16 cellular contexts compared by ENCODE assay signal in the genomic region with DNA sequence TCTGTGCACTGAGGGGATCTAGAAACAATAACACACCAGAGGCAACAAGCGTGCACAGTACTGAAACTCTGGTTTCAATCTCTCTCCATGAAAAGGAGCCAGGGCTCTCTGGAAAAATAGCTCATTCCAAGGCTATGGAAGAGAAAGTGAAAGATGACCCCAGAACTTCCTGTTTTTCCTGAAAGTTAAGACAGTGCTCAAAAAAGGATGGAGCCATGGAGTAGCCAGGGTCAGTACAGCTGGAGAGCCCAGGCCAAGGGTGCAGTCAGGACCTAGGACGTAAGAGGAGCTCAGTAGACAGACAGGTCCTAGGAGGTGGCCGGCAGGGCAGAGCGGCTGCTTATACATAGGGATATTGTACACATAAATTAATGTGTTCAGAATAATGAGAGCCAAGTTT. TPM values are rescaled to one million over a fixed set of nuclear protein-coding genes. Genes with fewer than 3 reads are reported as not detected.
"Had no signal": no experiment of that assay in that cellular context is flagged by ENCODE, and none has a peak within 500 bp of the region (broad histone marks: within the 10 kb centered on the region; RNA-seq: fewer than 3 reads in every experiment).

No MANE protein-coding gene starts in this region.

- H3K4me1 ChIP-seq: breast epithelium, esophagus squamous epithelium, foreskin keratinocyte, SJCRH30, vagina had no signal

- DNase-seq: activated CD4-positive, alpha-beta T cell treated with anti-CD3 and anti-CD28 coated beads, Interleukin-2, amount 10 ng/mL, durations not matched to agents 24 days and 14 days; activated CD8-positive, alpha-beta memory T cell treated with anti-CD3 and anti-CD28 coated beads, Interleukin-2, amount 10 ng/mL, durations not matched to agents 7 days and 5 days; activated naive CD4-positive, alpha-beta T cell treated with anti-CD3 and anti-CD28 coated beads, Interleukin-2, amount 50 U/mL, for 16 hours; esophagus squamous epithelium; foreskin keratinocyte; head of caudate nucleus; left colon; nephron progenitor cell; ovary; SJCRH30; stimulated activated CD4-positive, alpha-beta T cell treated with anti-CD3 and anti-CD28 coated beads, Interleukin-4, amount 100 ng/mL, for 4 hours had no signal

- H3K27ac ChIP-seq: breast epithelium, esophagus squamous epithelium, foreskin keratinocyte, ovary, SJCRH30, tibial nerve, vagina had no signal

- ATAC-seq: activated CD8-positive, alpha-beta memory T cell treated with anti-CD3 and anti-CD28 coated beads, Interleukin-2, amount 10 ng/mL, durations not matched to agents 7 days and 5 days; foreskin keratinocyte; left colon had no signal

- H3K27ac Mint-ChIP-seq: activated CD4-positive, alpha-beta T cell treated with anti-CD3 and anti-CD28 coated beads, Interleukin-2, amount 10 ng/mL, durations not matched to agents 24 days and 14 days; activated CD8-positive, alpha-beta memory T cell treated with anti-CD3 and anti-CD28 coated beads, Interleukin-2, amount 10 ng/mL, durations not matched to agents 7 days and 5 days; nephron progenitor cell had no signal

- H3K9me3 ChIP-seq: breast epithelium, esophagus squamous epithelium, ovary, SJCRH30, tibial nerve, vagina had no signal

- H3K27me3 ChIP-seq: breast epithelium, esophagus squamous epithelium, foreskin keratinocyte, ovary, SJCRH30, tibial nerve, vagina had no signal

- H3K4me3 Mint-ChIP-seq: activated CD4-positive, alpha-beta T cell treated with anti-CD3 and anti-CD28 coated beads, Interleukin-2, amount 10 ng/mL, durations not matched to agents 24 days and 14 days; activated CD8-positive, alpha-beta memory T cell treated with anti-CD3 and anti-CD28 coated beads, Interleukin-2, amount 10 ng/mL, durations not matched to agents 7 days and 5 days; nephron progenitor cell had no signal

- H3K4me1 Mint-ChIP-seq: activated CD8-positive, alpha-beta memory T cell treated with anti-CD3 and anti-CD28 coated beads, Interleukin-2, amount 10 ng/mL, durations not matched to agents 7 days and 5 days had no signal

- H3K36me3 ChIP-seq: breast epithelium, ovary had no signal

- H3K9me3 Mint-ChIP-seq: activated CD4-positive, alpha-beta T cell treated with anti-CD3 and anti-CD28 coated beads, Interleukin-2, amount 10 ng/mL, durations not matched to agents 24 days and 14 days; nephron progenitor cell had no signal

- H3K27me3 Mint-ChIP-seq: activated CD4-positive, alpha-beta T cell treated with anti-CD3 and anti-CD28 coated beads, Interleukin-2, amount 10 ng/mL, durations not matched to agents 24 days and 14 days; activated CD8-positive, alpha-beta memory T cell treated with anti-CD3 and anti-CD28 coated beads, Interleukin-2, amount 10 ng/mL, durations not matched to agents 7 days and 5 days had no signal

- H3K4me3 ChIP-seq: breast epithelium, esophagus squamous epithelium, ovary, SJCRH30, tibial nerve, vagina had no signal

RNA-seq across cellular contexts. Expression of a gene that starts 19.9 kb away (rescaled TPM):
- total RNA-seq: activated CD4-positive, alpha-beta T cell treated with anti-CD3 and anti-CD28 coated beads, Interleukin-2, amount 10 ng/mL, durations not matched to agents 24 days and 14 days; activated CD8-positive, alpha-beta memory T cell treated with anti-CD3 and anti-CD28 coated beads, Interleukin-2, amount 10 ng/mL, durations not matched to agents 7 days and 5 days; cerebellum; esophagus squamous epithelium; foreskin keratinocyte; renal cortical epithelial cell; vagina had no signal
- polyA plus RNA-seq: foreskin keratinocyte had no signal
